ENCODE assay signal across 2 cellular contexts in the genomic region with DNA sequence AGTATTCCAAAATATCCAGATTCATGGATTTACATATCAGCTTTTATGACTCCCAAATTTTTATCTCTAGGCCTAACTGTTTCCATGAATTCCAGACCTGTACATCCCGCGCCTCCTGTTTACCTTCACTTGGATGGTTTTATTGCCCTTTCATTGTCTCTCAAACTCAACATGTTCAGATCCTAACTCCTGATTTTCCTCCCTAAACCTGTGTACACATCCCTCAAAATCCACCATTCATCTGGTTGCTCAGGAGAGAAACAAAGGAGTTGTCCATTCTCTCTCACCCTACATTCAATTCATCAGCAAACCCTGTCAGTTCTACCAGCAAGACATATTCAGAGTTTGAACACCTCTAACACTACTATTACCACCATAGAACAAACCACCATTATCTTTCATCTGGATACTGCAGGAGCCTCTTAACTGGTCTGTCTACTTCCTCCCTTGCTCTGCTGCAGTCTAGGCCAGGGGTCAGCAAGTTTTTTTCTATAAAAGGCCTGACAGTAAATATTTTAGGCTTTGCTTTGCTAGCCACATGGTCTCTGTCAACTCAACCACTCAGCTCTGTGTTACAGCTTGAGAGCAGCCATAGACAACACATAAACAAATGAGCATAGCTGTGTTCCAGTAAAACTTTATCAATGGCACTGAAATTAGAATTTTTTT.
TF ChIP-seq lines count a peak whose summit lies in the region.

No MANE protein-coding gene starts in this region.

TF ChIP-seq in SK-N-SH, 30 proteins besides CTCF, POLR2A, EP300 and RAD21:
- TF ChIP-seq, protein P1, sequence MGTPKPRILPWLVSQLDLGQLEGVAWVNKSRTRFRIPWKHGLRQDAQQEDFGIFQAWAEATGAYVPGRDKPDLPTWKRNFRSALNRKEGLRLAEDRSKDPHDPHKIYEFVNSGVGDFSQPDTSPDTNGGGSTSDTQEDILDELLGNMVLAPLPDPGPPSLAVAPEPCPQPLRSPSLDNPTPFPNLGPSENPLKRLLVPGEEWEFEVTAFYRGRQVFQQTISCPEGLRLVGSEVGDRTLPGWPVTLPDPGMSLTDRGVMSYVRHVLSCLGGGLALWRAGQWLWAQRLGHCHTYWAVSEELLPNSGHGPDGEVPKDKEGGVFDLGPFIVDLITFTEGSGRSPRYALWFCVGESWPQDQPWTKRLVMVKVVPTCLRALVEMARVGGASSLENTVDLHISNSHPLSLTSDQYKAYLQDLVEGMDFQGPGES (IDR thresholded peaks at IDR 0.05; ENCODE audit: low read depth, low read length) = no peak
- no peak for TF ChIP-seq TAF1 (IDR thresholded peaks at IDR 0.05; ENCODE audit: borderline replicate concordance, low read depth, low read length)
- no peak for TF ChIP-seq TCF12 (IDR thresholded peaks at IDR 0.05)
- TF ChIP-seq RCOR1 (IDR thresholded peaks at IDR 0.05; ENCODE audit: low read length) = no peak
- TF ChIP-seq, protein P2, sequence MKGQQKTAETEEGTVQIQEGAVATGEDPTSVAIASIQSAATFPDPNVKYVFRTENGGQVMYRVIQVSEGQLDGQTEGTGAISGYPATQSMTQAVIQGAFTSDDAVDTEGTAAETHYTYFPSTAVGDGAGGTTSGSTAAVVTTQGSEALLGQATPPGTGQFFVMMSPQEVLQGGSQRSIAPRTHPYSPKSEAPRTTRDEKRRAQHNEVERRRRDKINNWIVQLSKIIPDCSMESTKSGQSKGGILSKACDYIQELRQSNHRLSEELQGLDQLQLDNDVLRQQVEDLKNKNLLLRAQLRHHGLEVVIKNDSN (IDR thresholded peaks at IDR 0.05; ENCODE audit: borderline replicate concordance, low read depth) = no peak
- TF ChIP-seq MXI1 (IDR thresholded peaks at IDR 0.05; ENCODE audit: low read depth, low read length) = no peak
- TF ChIP-seq ELF1 (IDR thresholded peaks at IDR 0.05) = no peak
- TF ChIP-seq MEF2A (IDR thresholded peaks at IDR 0.05; ENCODE audit: borderline replicate concordance, low read depth) = no peak
- TF ChIP-seq JUND (IDR thresholded peaks at IDR 0.05) = no peak
- no peak for TF ChIP-seq FOXJ3 (CRISPR knock-in tag; IDR thresholded peaks at IDR 0.05)
- no peak for TF ChIP-seq NFIC (IDR thresholded peaks at IDR 0.05; ENCODE audit: borderline replicate concordance)
- no peak for TF ChIP-seq EZH2phosphoT487 (IDR thresholded peaks at IDR 0.05; ENCODE audit: borderline replicate concordance, low read depth)
- TF ChIP-seq, protein P3, sequence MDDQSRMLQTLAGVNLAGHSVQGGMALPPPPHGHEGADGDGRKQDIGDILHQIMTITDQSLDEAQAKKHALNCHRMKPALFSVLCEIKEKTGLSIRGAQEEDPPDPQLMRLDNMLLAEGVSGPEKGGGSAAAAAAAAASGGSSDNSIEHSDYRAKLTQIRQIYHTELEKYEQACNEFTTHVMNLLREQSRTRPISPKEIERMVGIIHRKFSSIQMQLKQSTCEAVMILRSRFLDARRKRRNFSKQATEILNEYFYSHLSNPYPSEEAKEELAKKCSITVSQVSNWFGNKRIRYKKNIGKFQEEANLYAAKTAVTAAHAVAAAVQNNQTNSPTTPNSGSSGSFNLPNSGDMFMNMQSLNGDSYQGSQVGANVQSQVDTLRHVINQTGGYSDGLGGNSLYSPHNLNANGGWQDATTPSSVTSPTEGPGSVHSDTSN (IDR thresholded peaks at IDR 0.05) = no peak
- TF ChIP-seq FOSL2 (IDR thresholded peaks at IDR 0.05; ENCODE audit: borderline replicate concordance, low read depth) = no peak
- no peak for TF ChIP-seq YY1 (IDR thresholded peaks at IDR 0.05; ENCODE audit: low read depth)
- no peak for TF ChIP-seq SIN3A (IDR thresholded peaks at IDR 0.05; ENCODE audit: borderline replicate concordance, low read depth, low read length)
- TF ChIP-seq, protein P4, sequence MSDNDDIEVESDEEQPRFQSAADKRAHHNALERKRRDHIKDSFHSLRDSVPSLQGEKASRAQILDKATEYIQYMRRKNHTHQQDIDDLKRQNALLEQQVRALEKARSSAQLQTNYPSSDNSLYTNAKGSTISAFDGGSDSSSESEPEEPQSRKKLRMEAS (IDR thresholded peaks at IDR 0.05; ENCODE audit: low read depth) = no peak
- no peak for TF ChIP-seq RFX5 (IDR thresholded peaks at IDR 0.05; ENCODE audit: low read length)

TF ChIP-seq in SK-N-SH treated with all-trans-retinoic acid at 6 μM for 48 hours, 23 proteins besides CTCF, POLR2A, EP300 and RAD21:
- TF ChIP-seq SNAI2 (CRISPR knock-in tag; IDR thresholded peaks at IDR 0.05) (no peak), ZC3H10 (CRISPR knock-in tag; IDR thresholded peaks at IDR 0.05) (no peak), BACH2 (CRISPR knock-in tag; IDR thresholded peaks at IDR 0.05; ENCODE audit: borderline replicate concordance) (no peak), ZNF565 (CRISPR knock-in tag; conservative IDR thresholded peaks at IDR 0.05; ENCODE audit: low read depth) (no peak), TOX (CRISPR knock-in tag; IDR thresholded peaks at IDR 0.05; ENCODE audit: borderline replicate concordance) (no peak), PPARA (CRISPR knock-in tag; IDR thresholded peaks at IDR 0.05; ENCODE audit: borderline replicate concordance) (no peak)
- TF ChIP-seq, protein P5, sequence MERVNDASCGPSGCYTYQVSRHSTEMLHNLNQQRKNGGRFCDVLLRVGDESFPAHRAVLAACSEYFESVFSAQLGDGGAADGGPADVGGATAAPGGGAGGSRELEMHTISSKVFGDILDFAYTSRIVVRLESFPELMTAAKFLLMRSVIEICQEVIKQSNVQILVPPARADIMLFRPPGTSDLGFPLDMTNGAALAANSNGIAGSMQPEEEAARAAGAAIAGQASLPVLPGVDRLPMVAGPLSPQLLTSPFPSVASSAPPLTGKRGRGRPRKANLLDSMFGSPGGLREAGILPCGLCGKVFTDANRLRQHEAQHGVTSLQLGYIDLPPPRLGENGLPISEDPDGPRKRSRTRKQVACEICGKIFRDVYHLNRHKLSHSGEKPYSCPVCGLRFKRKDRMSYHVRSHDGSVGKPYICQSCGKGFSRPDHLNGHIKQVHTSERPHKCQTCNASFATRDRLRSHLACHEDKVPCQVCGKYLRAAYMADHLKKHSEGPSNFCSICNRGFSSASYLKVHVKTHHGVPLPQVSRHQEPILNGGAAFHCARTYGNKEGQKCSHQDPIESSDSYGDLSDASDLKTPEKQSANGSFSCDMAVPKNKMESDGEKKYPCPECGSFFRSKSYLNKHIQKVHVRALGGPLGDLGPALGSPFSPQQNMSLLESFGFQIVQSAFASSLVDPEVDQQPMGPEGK (CRISPR knock-in tag; IDR thresholded peaks at IDR 0.05; ENCODE audit: borderline replicate concordance) = no peak
- TF ChIP-seq, protein P6, sequence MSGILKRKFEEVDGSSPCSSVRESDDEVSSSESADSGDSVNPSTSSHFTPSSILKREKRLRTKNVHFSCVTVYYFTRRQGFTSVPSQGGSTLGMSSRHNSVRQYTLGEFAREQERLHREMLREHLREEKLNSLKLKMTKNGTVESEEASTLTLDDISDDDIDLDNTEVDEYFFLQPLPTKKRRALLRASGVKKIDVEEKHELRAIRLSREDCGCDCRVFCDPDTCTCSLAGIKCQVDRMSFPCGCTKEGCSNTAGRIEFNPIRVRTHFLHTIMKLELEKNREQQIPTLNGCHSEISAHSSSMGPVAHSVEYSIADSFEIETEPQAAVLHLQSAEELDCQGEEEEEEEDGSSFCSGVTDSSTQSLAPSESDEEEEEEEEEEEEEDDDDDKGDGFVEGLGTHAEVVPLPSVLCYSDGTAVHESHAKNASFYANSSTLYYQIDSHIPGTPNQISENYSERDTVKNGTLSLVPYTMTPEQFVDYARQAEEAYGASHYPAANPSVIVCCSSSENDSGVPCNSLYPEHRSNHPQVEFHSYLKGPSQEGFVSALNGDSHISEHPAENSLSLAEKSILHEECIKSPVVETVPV (CRISPR knock-in tag; IDR thresholded peaks at IDR 0.05) = no peak
- TF ChIP-seq, protein P7, sequence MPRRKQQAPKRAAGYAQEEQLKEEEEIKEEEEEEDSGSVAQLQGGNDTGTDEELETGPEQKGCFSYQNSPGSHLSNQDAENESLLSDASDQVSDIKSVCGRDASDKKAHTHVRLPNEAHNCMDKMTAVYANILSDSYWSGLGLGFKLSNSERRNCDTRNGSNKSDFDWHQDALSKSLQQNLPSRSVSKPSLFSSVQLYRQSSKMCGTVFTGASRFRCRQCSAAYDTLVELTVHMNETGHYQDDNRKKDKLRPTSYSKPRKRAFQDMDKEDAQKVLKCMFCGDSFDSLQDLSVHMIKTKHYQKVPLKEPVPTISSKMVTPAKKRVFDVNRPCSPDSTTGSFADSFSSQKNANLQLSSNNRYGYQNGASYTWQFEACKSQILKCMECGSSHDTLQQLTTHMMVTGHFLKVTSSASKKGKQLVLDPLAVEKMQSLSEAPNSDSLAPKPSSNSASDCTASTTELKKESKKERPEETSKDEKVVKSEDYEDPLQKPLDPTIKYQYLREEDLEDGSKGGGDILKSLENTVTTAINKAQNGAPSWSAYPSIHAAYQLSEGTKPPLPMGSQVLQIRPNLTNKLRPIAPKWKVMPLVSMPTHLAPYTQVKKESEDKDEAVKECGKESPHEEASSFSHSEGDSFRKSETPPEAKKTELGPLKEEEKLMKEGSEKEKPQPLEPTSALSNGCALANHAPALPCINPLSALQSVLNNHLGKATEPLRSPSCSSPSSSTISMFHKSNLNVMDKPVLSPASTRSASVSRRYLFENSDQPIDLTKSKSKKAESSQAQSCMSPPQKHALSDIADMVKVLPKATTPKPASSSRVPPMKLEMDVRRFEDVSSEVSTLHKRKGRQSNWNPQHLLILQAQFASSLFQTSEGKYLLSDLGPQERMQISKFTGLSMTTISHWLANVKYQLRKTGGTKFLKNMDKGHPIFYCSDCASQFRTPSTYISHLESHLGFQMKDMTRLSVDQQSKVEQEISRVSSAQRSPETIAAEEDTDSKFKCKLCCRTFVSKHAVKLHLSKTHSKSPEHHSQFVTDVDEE (CRISPR knock-in tag; IDR thresholded peaks at IDR 0.05) = no peak
TF ChIP-seq in SK-N-SH treated with all-trans-retinoic acid at 6 μM for 48 hours: peak in this region for 0.
